Comparison of ENCODE assay signal across 9 cellular contexts in the genomic region with DNA sequence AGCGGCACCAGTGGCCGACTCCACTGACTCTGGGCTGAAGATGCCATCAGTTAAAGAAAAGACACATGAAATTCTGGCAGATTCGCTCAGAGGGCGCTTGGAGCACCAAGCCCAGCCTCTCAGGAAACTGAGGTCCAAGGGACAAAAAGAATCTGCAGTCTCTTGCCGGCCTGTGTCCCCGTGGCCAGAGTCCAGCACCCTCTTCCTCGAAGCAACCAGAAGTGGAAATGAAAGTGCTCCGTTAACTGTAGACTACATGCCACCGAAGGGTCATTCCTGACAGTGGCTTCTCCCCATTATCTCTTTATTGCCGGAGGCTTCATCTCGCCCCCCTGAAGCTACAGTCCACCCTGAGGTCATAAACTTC. TPM values are rescaled to one million over a fixed set of nuclear protein-coding genes. Genes with fewer than 3 reads are reported as not detected.
DNase-seq lines count a peak whose midpoint lies in the region; ATAC-seq and TF ChIP-seq lines count a peak whose summit lies in the region.
"Had no signal": no experiment of that assay in that cellular context is flagged by ENCODE, and none has a peak within 500 bp of the region (broad histone marks: within the 10 kb centered on the region; RNA-seq: fewer than 3 reads in every experiment).

No MANE protein-coding gene starts in this region.

- no peak for DNase-seq in activated T-cell treated with anti-CD3 and anti-CD28 coated beads, Interleukin-2, amount 50 U/mL, for 72 hours
- no peak for DNase-seq in activated T-cell treated with anti-CD3 and anti-CD28 coated beads, Interleukin-2, amount 50 U/mL, for 4 hours
- DNase-seq in esophagus squamous epithelium (lab: John Stamatoyannopoulos, UW) (no peak), type B pancreatic cell (ENCODE audit: extremely low spot score, unreplicated experiment) (no peak), mesenteric fat pad (ENCODE audit: low spot score) (no peak)
- no peak for DNase-seq in activated CD4-positive, alpha-beta T cell treated with anti-CD3 and anti-CD28 coated beads for 36 hours
- DNase-seq: activated CD4-positive, alpha-beta T cell treated with anti-CD3 and anti-CD28 coated beads, Interleukin-2, amount 10 ng/mL, durations not matched to agents 7 days and 5 days had no signal

- WGBS in esophagus squamous epithelium, 2 donors = 26 to 50% methylated on average over 4 to 5 of the region's 11 CpGs

- no peaks in the 10 kb centered on the region for H3K9me3 ChIP-seq in esophagus squamous epithelium

- H3K4me1 Mint-ChIP-seq in activated T-cell treated with anti-CD3 and anti-CD28 coated beads, Interleukin-2, amount 50 U/mL, for 72 hours (ENCODE audit: low read depth) = peaks cover 4% of the 10 kb centered on the region
- peaks cover 2% of the 10 kb centered on the region for H3K4me1 Mint-ChIP-seq in activated T-cell treated with anti-CD3 and anti-CD28 coated beads, Interleukin-2, amount 50 U/mL, for 4 hours (ENCODE audit: low read depth)
- H3K4me1 Mint-ChIP-seq in nephron (peaks cover 45% of the 10 kb centered on the region), type B pancreatic cell (ENCODE audit: unreplicated experiment) (peaks cover 37% of the 10 kb centered on the region)
- H3K4me1 Mint-ChIP-seq in activated CD4-positive, alpha-beta T cell treated with anti-CD3 and anti-CD28 coated beads for 36 hours = peaks cover 2% of the 10 kb centered on the region

- peaks cover 18 to 70% (median 31%) of the 10 kb centered on the region in 3 donors for H3K4me1 ChIP-seq in esophagus squamous epithelium

- intact Hi-C loops in esophagus squamous epithelium (cut with DNase I) = no loop called here
- intact Hi-C loops in activated CD4-positive, alpha-beta T cell treated with anti-CD3 and anti-CD28 coated beads for 36 hours (cut with DNase I, micrococcal nuclease) = loop anchor here in 1 of 2 experiments (5.0 kb wide), 1 partner anchor 957 kb away; a partner anchor contains a TSS

- H3K36me3 ChIP-seq in esophagus squamous epithelium = no peaks in the 10 kb centered on the region

- H3K9me3 Mint-ChIP-seq in activated T-cell treated with anti-CD3 and anti-CD28 coated beads, Interleukin-2, amount 50 U/mL, for 72 hours = no peaks in the 10 kb centered on the region
- no peaks in the 10 kb centered on the region for H3K9me3 Mint-ChIP-seq in activated T-cell treated with anti-CD3 and anti-CD28 coated beads, Interleukin-2, amount 50 U/mL, for 4 hours
- H3K9me3 Mint-ChIP-seq in nephron = no peaks in the 10 kb centered on the region
- H3K9me3 Mint-ChIP-seq in type B pancreatic cell = no peaks in the 10 kb centered on the region
- no peaks in the 10 kb centered on the region for H3K9me3 Mint-ChIP-seq in activated CD4-positive, alpha-beta T cell treated with anti-CD3 and anti-CD28 coated beads for 36 hours (ENCODE audit: low read depth)

- no peak for TF ChIP-seq CTCF in esophagus squamous epithelium (IDR thresholded peaks at IDR 0.05)
- no peak for TF ChIP-seq CTCF in nephron (IDR thresholded peaks at IDR 0.05; ENCODE audit: unreplicated experiment in 3 of 3)
- no peak for TF ChIP-seq CTCF in type B pancreatic cell (conservative IDR thresholded peaks at IDR 0.05)

- CTCF ChIA-PET in activated CD4-positive, alpha-beta T cell treated with anti-CD3 and anti-CD28 coated beads for 36 hours (lab: Charles Lee) = no interaction called here

- peaks cover 0 to 61% (median 0%) of the 10 kb centered on the region in 4 donors for H3K27me3 ChIP-seq in esophagus squamous epithelium

- peak overlapping the region; percentile 87 to 98 (median 92) for H3K27ac ChIP-seq in esophagus squamous epithelium

- H3K36me3 Mint-ChIP-seq in activated T-cell treated with anti-CD3 and anti-CD28 coated beads, Interleukin-2, amount 50 U/mL, for 72 hours (ENCODE audit: insufficient read depth in 2 of 2) = no peaks in the 10 kb centered on the region
- no peaks in the 10 kb centered on the region for H3K36me3 Mint-ChIP-seq in activated T-cell treated with anti-CD3 and anti-CD28 coated beads, Interleukin-2, amount 50 U/mL, for 4 hours (ENCODE audit: insufficient read depth)
- H3K36me3 Mint-ChIP-seq in nephron (ENCODE audit: low read depth) (no peaks in the 10 kb centered on the region), type B pancreatic cell (no peaks in the 10 kb centered on the region)
- no peaks in the 10 kb centered on the region for H3K36me3 Mint-ChIP-seq in activated CD4-positive, alpha-beta T cell treated with anti-CD3 and anti-CD28 coated beads for 36 hours (ENCODE audit: low read depth)

- no peak overlapping the region for H3K27ac Mint-ChIP-seq in activated T-cell treated with anti-CD3 and anti-CD28 coated beads, Interleukin-2, amount 50 U/mL, for 72 hours
- H3K27ac Mint-ChIP-seq in nephron (peak overlapping the region in 2 of 3 experiments; percentile 51 to 76), type B pancreatic cell (peak overlapping the region; percentile 92)
- H3K27ac Mint-ChIP-seq in activated CD4-positive, alpha-beta T cell treated with anti-CD3 and anti-CD28 coated beads for 36 hours = no peak overlapping the region
- H3K27ac Mint-ChIP-seq: activated CD4-positive, alpha-beta T cell treated with anti-CD3 and anti-CD28 coated beads, Interleukin-2, amount 10 ng/mL, durations not matched to agents 7 days and 5 days had no signal

- no peak for TF ChIP-seq POLR2A in esophagus squamous epithelium (IDR thresholded peaks at IDR 0.05)

- H3K4me3 Mint-ChIP-seq in activated T-cell treated with anti-CD3 and anti-CD28 coated beads, Interleukin-2, amount 50 U/mL, for 72 hours = peak overlapping the region; percentile 47 to 67
- H3K4me3 Mint-ChIP-seq in activated T-cell treated with anti-CD3 and anti-CD28 coated beads, Interleukin-2, amount 50 U/mL, for 4 hours = no peak overlapping the region
- H3K4me3 Mint-ChIP-seq in nephron (peak overlapping the region; percentile 82 to 88 (median 86)), type B pancreatic cell (peak overlapping the region; percentile 85)
- no peak overlapping the region for H3K4me3 Mint-ChIP-seq in activated CD4-positive, alpha-beta T cell treated with anti-CD3 and anti-CD28 coated beads for 36 hours
- H3K4me3 Mint-ChIP-seq: activated CD4-positive, alpha-beta T cell treated with anti-CD3 and anti-CD28 coated beads, Interleukin-2, amount 10 ng/mL, durations not matched to agents 7 days and 5 days had no signal

- peaks cover 50% of the 10 kb centered on the region for H3K27me3 Mint-ChIP-seq in activated T-cell treated with anti-CD3 and anti-CD28 coated beads, Interleukin-2, amount 50 U/mL, for 72 hours (ENCODE audit: low read depth)
- H3K27me3 Mint-ChIP-seq in activated T-cell treated with anti-CD3 and anti-CD28 coated beads, Interleukin-2, amount 50 U/mL, for 4 hours (ENCODE audit: low read depth) = peaks cover 53% of the 10 kb centered on the region
- H3K27me3 Mint-ChIP-seq in nephron (ENCODE audit: low read depth) (peaks cover 51% of the 10 kb centered on the region), type B pancreatic cell (peaks cover 65% of the 10 kb centered on the region)
- peaks cover 44% of the 10 kb centered on the region for H3K27me3 Mint-ChIP-seq in activated CD4-positive, alpha-beta T cell treated with anti-CD3 and anti-CD28 coated beads for 36 hours

- no peak for ATAC-seq in activated T-cell treated with anti-CD3 and anti-CD28 coated beads, Interleukin-2, amount 50 U/mL, for 72 hours (replicated peaks in 1 of 2)
- no peak for ATAC-seq in activated T-cell treated with anti-CD3 and anti-CD28 coated beads, Interleukin-2, amount 50 U/mL, for 4 hours
- ATAC-seq in HG03442 (IDR thresholded peaks at IDR 0.05; ENCODE audit: unreplicated experiment) = no peak
- no peak for ATAC-seq in activated CD4-positive, alpha-beta T cell treated with anti-CD3 and anti-CD28 coated beads for 36 hours

- peak overlapping the region; percentile 56 to 81 (median 72) for H3K4me3 ChIP-seq in esophagus squamous epithelium

- POLR2A ChIA-PET in activated CD4-positive, alpha-beta T cell treated with anti-CD3 and anti-CD28 coated beads for 36 hours (lab: Charles Lee) = no interaction called here

RNA-seq across cellular contexts. Expression of a gene that starts 1.0 kb away (rescaled TPM):
- 1 to 10 TPM in 1 of 2 donors, under 1 TPM in 1; 0.38 to 2.4 TPM for total RNA-seq in activated T-cell treated with anti-CD3 and anti-CD28 coated beads, Interleukin-2, amount 50 U/mL, for 72 hours
- under 1 TPM; 0.08 to 0.29 (median 0.11) TPM for total RNA-seq in activated T-cell treated with anti-CD3 and anti-CD28 coated beads, Interleukin-2, amount 50 U/mL, for 4 hours
- total RNA-seq in esophagus squamous epithelium (10 to 100 TPM in 2 of 4 donors, 1 to 10 TPM in 2; 4.0 to 23.0 (median 13.8) TPM), type B pancreatic cell (ENCODE audit: low replicate concordance) (22.9 and 56.2 TPM in 2 replicates), mesenteric fat pad (53.1 TPM)
- under 1 TPM; 0.40 to 0.43 TPM for total RNA-seq in activated CD4-positive, alpha-beta T cell treated with anti-CD3 and anti-CD28 coated beads for 36 hours
- total RNA-seq: activated CD4-positive, alpha-beta T cell treated with anti-CD3 and anti-CD28 coated beads, Interleukin-2, amount 10 ng/mL, durations not matched to agents 7 days and 5 days had no signal

Comparison
In these comparisons a context has a peak if more than half of its experiments do, and no peak if none do; other contexts are left out.
1. H3K4me3 Mint-ChIP-seq: peak in activated T-cell treated with anti-CD3 and anti-CD28 coated beads, Interleukin-2, amount 50 U/mL, for 72 hours (2 of 2), nephron (3 of 3) and type B pancreatic cell (single experiment); none in activated T-cell treated with anti-CD3 and anti-CD28 coated beads, Interleukin-2, amount 50 U/mL, for 4 hours (single experiment) and activated CD4-positive, alpha-beta T cell treated with anti-CD3 and anti-CD28 coated beads for 36 hours (single experiment).
2. H3K27ac Mint-ChIP-seq: peak in nephron (2 of 3) and type B pancreatic cell (single experiment); none in activated T-cell treated with anti-CD3 and anti-CD28 coated beads, Interleukin-2, amount 50 U/mL, for 72 hours (single experiment) and activated CD4-positive, alpha-beta T cell treated with anti-CD3 and anti-CD28 coated beads for 36 hours (single experiment).